ENCODE assay signal across 8 cellular contexts in the genomic region with DNA sequence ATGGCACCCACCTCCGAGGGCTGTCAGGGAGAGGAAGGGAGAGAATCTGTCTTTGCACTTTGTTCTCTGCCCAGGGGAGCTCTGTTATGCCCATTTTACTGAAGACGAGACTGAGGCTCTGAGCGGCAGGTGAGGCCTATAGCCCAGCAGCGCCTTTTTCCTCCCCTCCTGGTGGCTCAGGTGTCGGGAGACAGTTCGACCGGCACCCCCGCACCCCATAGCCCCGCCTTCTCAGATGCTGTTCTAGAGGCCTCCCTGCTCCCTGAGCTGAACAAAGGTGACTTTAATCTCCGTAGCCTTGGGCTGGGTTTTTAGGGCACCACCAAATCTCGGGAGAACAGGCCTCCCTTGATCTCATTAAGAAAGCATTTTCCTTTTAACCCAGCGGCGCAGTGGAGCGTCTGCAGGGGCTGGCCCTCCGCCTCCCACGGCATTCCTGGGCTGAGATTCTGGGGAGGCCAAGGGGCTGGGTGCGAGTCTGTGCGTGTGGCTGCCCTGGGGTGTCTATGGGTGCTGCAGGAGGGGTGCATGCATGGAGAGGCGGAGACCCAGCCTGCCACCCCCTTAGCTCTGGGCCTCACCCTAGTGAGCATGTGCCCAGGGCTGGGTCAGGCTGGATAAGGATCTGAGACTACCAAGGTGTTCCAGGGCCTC. TPM values are rescaled to one million over a fixed set of nuclear protein-coding genes. Genes with fewer than 3 reads are reported as not detected.
A peak's percentile ranks its signal among the peaks of the same experiment; 100 is the strongest.
DNase-seq lines count a peak whose midpoint lies in the region; ATAC-seq and TF ChIP-seq lines count a peak whose summit lies in the region.

No MANE protein-coding gene starts in this region.

- no peak overlapping the region for H3K9ac ChIP-seq in parathyroid adenoma

- H3K27ac ChIP-seq in esophagus (ENCODE audit: low read depth in 2 of 2, low read length in 1 of 2) (peak overlapping the region; percentile 26 to 68), parathyroid adenoma (no peak overlapping the region)

- POLR2A ChIA-PET in activated CD4-positive, alpha-beta T cell treated with anti-CD3 and anti-CD28 coated beads, Interleukin-2, amount 10 ng/mL, durations not matched to agents 7 days and 5 days (lab: Charles Lee): no interaction called here
- POLR2A ChIA-PET in T-cell (lab: Charles Lee): interaction anchor here in 1 of 2 donors (1.5 kb wide), 1 partner anchor 14 kb away, joined by 4 read pairs; no protein-coding TSS in a partner anchor

- H3K4me1 Mint-ChIP-seq in activated CD4-positive, alpha-beta T cell treated with anti-CD3 and anti-CD28 coated beads, Interleukin-2, amount 10 ng/mL, durations not matched to agents 7 days and 5 days: peaks cover 39% of the 10 kb centered on the region
- H3K4me1 Mint-ChIP-seq in T-cell: peaks cover 44 to 56% (median 51%) of the 10 kb centered on the region in 3 donors

- H3K4me3 ChIP-seq in esophagus (ENCODE audit: low read depth in 1 of 2, low read length in 2 of 2) (peak overlapping the region in 1 of 2 donors; percentile 31), parathyroid adenoma (ENCODE audit: low read depth, low read length) (peak overlapping the region; percentile 29)

- H3K27ac Mint-ChIP-seq in activated CD4-positive, alpha-beta T cell treated with anti-CD3 and anti-CD28 coated beads, Interleukin-2, amount 10 ng/mL, durations not matched to agents 7 days and 5 days: peak overlapping the region; percentile 87
- peak overlapping the region; percentile 91 to 94 for H3K27ac Mint-ChIP-seq in T-cell

- H3K4me3 Mint-ChIP-seq in activated CD4-positive, alpha-beta T cell treated with anti-CD3 and anti-CD28 coated beads, Interleukin-2, amount 10 ng/mL, durations not matched to agents 7 days and 5 days: peak overlapping the region; percentile 97
- H3K4me3 Mint-ChIP-seq in T-cell: peak overlapping the region; percentile 94 to 99 (median 97)

- no peak for TF ChIP-seq POLR2A in erythroblast (IDR thresholded peaks at IDR 0.05; ENCODE audit: low read length)

- peaks cover 8 to 38% of the 10 kb centered on the region in 2 donors for H3K4me1 ChIP-seq in esophagus (ENCODE audit: control insufficient read depth in 2 of 2, insufficient read depth in 2 of 2, low read length in 1 of 2)
- H3K4me1 ChIP-seq in parathyroid adenoma: no peaks in the 10 kb centered on the region

- H3K27me3 Mint-ChIP-seq in activated CD4-positive, alpha-beta T cell treated with anti-CD3 and anti-CD28 coated beads, Interleukin-2, amount 10 ng/mL, durations not matched to agents 7 days and 5 days: no peaks in the 10 kb centered on the region
- no peaks in the 10 kb centered on the region for H3K27me3 Mint-ChIP-seq in T-cell

- H3K36me3 Mint-ChIP-seq in activated CD4-positive, alpha-beta T cell treated with anti-CD3 and anti-CD28 coated beads, Interleukin-2, amount 10 ng/mL, durations not matched to agents 7 days and 5 days (ENCODE audit: low read depth): peaks cover 43% of the 10 kb centered on the region
- H3K36me3 Mint-ChIP-seq in T-cell: peaks cover 20% of the 10 kb centered on the region

- no peaks in the 10 kb centered on the region for H3K9me3 Mint-ChIP-seq in activated CD4-positive, alpha-beta T cell treated with anti-CD3 and anti-CD28 coated beads, Interleukin-2, amount 10 ng/mL, durations not matched to agents 7 days and 5 days
- H3K9me3 Mint-ChIP-seq in T-cell: no peaks in the 10 kb centered on the region

- CTCF ChIA-PET in activated CD4-positive, alpha-beta T cell treated with anti-CD3 and anti-CD28 coated beads, Interleukin-2, amount 10 ng/mL, durations not matched to agents 7 days and 5 days (lab: Charles Lee): interaction anchor here (1.5 kb wide), 1 partner anchor 21 kb away, joined by 3 read pairs; no protein-coding TSS in a partner anchor
- CTCF ChIA-PET in T-cell (lab: Charles Lee): no interaction called here

- peaks cover 0 to 13% of the 10 kb centered on the region in 2 donors for H3K36me3 ChIP-seq in esophagus (ENCODE audit: control insufficient read depth in 2 of 2, insufficient read depth in 2 of 2, low read length in 1 of 2)
- no peaks in the 10 kb centered on the region for H3K36me3 ChIP-seq in parathyroid adenoma (ENCODE audit: control insufficient read depth, insufficient read depth, low read length)

- ATAC-seq in T-cell (replicated peaks in 1 of 4): no peak

- peak overlapping the region; percentile 33 for H3K4me2 ChIP-seq in parathyroid adenoma (ENCODE audit: low read length)

- H2AFZ ChIP-seq in parathyroid adenoma: no peak overlapping the region

- no peak for TF ChIP-seq CTCF in parathyroid adenoma (IDR thresholded peaks at IDR 0.05)

- WGBS in esophagus, 2 donors: 22 to 25% methylated on average over 19 of the region's 19 CpGs

- H3K9me3 ChIP-seq in esophagus (ENCODE audit: control insufficient read depth in 2 of 2, insufficient read depth in 1 of 2, low read depth in 1 of 2, low read length in 1 of 2) (no peaks in the 10 kb centered on the region), parathyroid adenoma (ENCODE audit: control insufficient read depth, low read length) (no peaks in the 10 kb centered on the region)

- H3K27me3 ChIP-seq in esophagus (ENCODE audit: control insufficient read depth in 1 of 2, insufficient read depth in 2 of 2, low read length in 2 of 2) (no peaks in the 10 kb centered on the region), parathyroid adenoma (ENCODE audit: control insufficient read depth, insufficient read depth, low read length) (no peaks in the 10 kb centered on the region)

- DNase-seq in activated CD4-positive, alpha-beta T cell treated with anti-CD3 and anti-CD28 coated beads, Interleukin-2, amount 10 ng/mL, durations not matched to agents 7 days and 5 days: peak; percentile 58
- DNase-seq in activated CD4-positive, alpha-beta T cell treated with anti-CD3 and anti-CD28 coated beads for 4 hours: no peak
- DNase-seq in T-cell: peak in 2 of 34 experiments; percentile 22 to 33
- DNase-seq in anterior cingulate cortex (lab: John Stamatoyannopoulos, UW): no peak
- no peak for DNase-seq in NCI-H187 treated with DMSO at 0.1 percent for 48 hours (lab: John Stamatoyannopoulos, UW)
- DNase-seq in erythroblast (lab: John Stamatoyannopoulos, UW): no peak

- H3K79me2 ChIP-seq in parathyroid adenoma: no peaks in the 10 kb centered on the region

RNA-seq across cellular contexts. Expression of a gene that starts 3.3 kb away (rescaled TPM):
- total RNA-seq in activated CD4-positive, alpha-beta T cell treated with anti-CD3 and anti-CD28 coated beads, Interleukin-2, amount 10 ng/mL, durations not matched to agents 7 days and 5 days: 100 to 1,000 TPM in 1 of 2 experiments, 10 to 100 TPM in 1; 93.3 to 109 TPM
- total RNA-seq in T-cell: 100 to 1,000 TPM; 110 to 198 (median 182) TPM
- polyA plus RNA-seq in esophagus: 10 to 100 TPM; 12.0 to 13.7 TPM

RNA-seq across cellular contexts. Expression of a gene that starts 32.4 kb away (rescaled TPM):
- total RNA-seq in activated CD4-positive, alpha-beta T cell treated with anti-CD3 and anti-CD28 coated beads, Interleukin-2, amount 10 ng/mL, durations not matched to agents 7 days and 5 days: 10 to 100 TPM; 40.0 to 43.9 TPM
- total RNA-seq in T-cell: 10 to 100 TPM; 23.6 to 46.2 (median 43.1) TPM
- 10 to 100 TPM; 15.6 to 19.5 TPM for polyA plus RNA-seq in esophagus

RNA-seq across cellular contexts. Expression of a gene that starts 35.9 kb away (rescaled TPM):
- total RNA-seq in activated CD4-positive, alpha-beta T cell treated with anti-CD3 and anti-CD28 coated beads, Interleukin-2, amount 10 ng/mL, durations not matched to agents 7 days and 5 days: 10 to 100 TPM; 13.8 to 15.5 TPM
- total RNA-seq in T-cell: 10 to 100 TPM in 1 of 5 donors, 1 to 10 TPM in 4; 4.5 to 11.7 (median 8.0) TPM
- polyA plus RNA-seq in esophagus: 1 to 10 TPM; 2.4 to 3.4 TPM

RNA-seq across cellular contexts. Expression of a gene that starts 46.7 kb away (rescaled TPM):
- not detected for total RNA-seq in activated CD4-positive, alpha-beta T cell treated with anti-CD3 and anti-CD28 coated beads, Interleukin-2, amount 10 ng/mL, durations not matched to agents 7 days and 5 days
- total RNA-seq in T-cell: not detected
- not detected for polyA plus RNA-seq in esophagus
